In genomic region chr4:26779674-26780073, GRCh38 we compare ENCODE assay signal across 13 cellular contexts.
DNase-seq lines count a peak whose midpoint lies in the region; ATAC-seq and TF ChIP-seq lines count a peak whose summit lies in the region.
"Had no signal": no experiment of that assay in that cellular context is flagged by ENCODE, and none has a peak within 500 bp of the region (broad histone marks: within the 10 kb centered on the region; RNA-seq: fewer than 3 reads in every experiment).

No MANE protein-coding gene starts in this region.

- ATAC-seq in right cardiac atrium (peak; percentile 90 to 94), HG02938 (IDR thresholded peaks at IDR 0.05; ENCODE audit: unreplicated experiment) (no peak)

- peak overlapping the region; percentile 66 for H3K4me2 ChIP-seq in BLaER1

- H3K27me3 ChIP-seq in BLaER1 (no peaks in the 10 kb centered on the region), right cardiac atrium (ENCODE audit: control insufficient read depth, insufficient read depth) (no peaks in the 10 kb centered on the region)

- no peak for TF ChIP-seq CTCF in NB4 (IDR thresholded peaks at IDR 0.05; ENCODE audit: low read depth, low read length)
- TF ChIP-seq CTCF in astrocyte of the spinal cord (IDR thresholded peaks at IDR 0.05; ENCODE audit: low read depth, low read length) = no peak

- in situ Hi-C loops in astrocyte of the spinal cord (cut with HindIII; ENCODE audit: low sequenced_read_pairs) = no loop called here

- H3K9ac ChIP-seq in BLaER1 = no peak overlapping the region

- WGBS in right cardiac atrium = 55% methylated on average over 2 of the region's 2 CpGs

- no peak overlapping the region for H3K4me3 ChIP-seq in BLaER1
- H3K4me3 ChIP-seq in NB4 (ENCODE audit: low read depth, low read length) = no peak overlapping the region
- H3K4me3 ChIP-seq in astrocyte of the spinal cord (ENCODE audit: low read depth, low read length) = no peak overlapping the region
- H3K4me3 ChIP-seq in right cardiac atrium (ENCODE audit: low read length) = no peak overlapping the region

- no peak for TF ChIP-seq POLR2A in NB4 (IDR thresholded peaks at IDR 0.05; ENCODE audit: extremely low read depth, insufficient read length)

- peaks cover 47% of the 10 kb centered on the region for H3K4me1 ChIP-seq in BLaER1
- H3K4me1 ChIP-seq in right cardiac atrium (ENCODE audit: control insufficient read depth, insufficient read depth, low read length) = peaks cover 4% of the 10 kb centered on the region

- H3K36me3 ChIP-seq in BLaER1 = peaks cover 9% of the 10 kb centered on the region

- H3K9me3 ChIP-seq in BLaER1 = peaks cover 40% of the 10 kb centered on the region
- no peaks in the 10 kb centered on the region for H3K9me3 ChIP-seq in right cardiac atrium (ENCODE audit: control insufficient read depth, low read length)

- intact Hi-C loops in right cardiac atrium (cut with DNase I) = loop anchor here in 1 of 4 donors (10.0 kb wide), 1 partner anchor 235 kb away; no protein-coding TSS in a partner anchor

- peak overlapping the region; percentile 66 for H3K27ac ChIP-seq in BLaER1
- peak overlapping the region; percentile 32 for H3K27ac ChIP-seq in right cardiac atrium (ENCODE audit: low read length)
- H3K27ac ChIP-seq: VCaP had no signal

- no peaks in the 10 kb centered on the region for H4K20me1 ChIP-seq in BLaER1

- DNase-seq in NB4 (ENCODE audit: low read depth) (peak; percentile 20), astrocyte of the spinal cord (ENCODE audit: low read depth, low spot score) (peak; percentile 55), right cardiac atrium (peak; percentile 34 to 65 (median 61)), middle frontal gyrus (ENCODE audit: extremely low spot score, low spot score) (no peak), NCI-H1436 treated with DMSO at 0.1 percent for 48 hours (lab: John Stamatoyannopoulos, UW) (no peak), NOMO-1 (lab: John Stamatoyannopoulos, UW; ENCODE audit: unreplicated experiment in 2 of 2) (no peak)
- DNase-seq: activated CD8-positive, alpha-beta memory T cell treated with anti-CD3 and anti-CD28 coated beads, Interleukin-2, amount 50 U/mL, for 4 hours; C1 segment of cervical spinal cord; kidney; stimulated activated CD8-positive, alpha-beta memory T cell treated with anti-CD3 and anti-CD28 coated beads, Interleukin-4, amount 100 ng/mL, for 48 hours had no signal

Comparison
In these comparisons a context has a peak if more than half of its experiments do, and no peak if none do; other contexts are left out.
1. DNase-seq: peak in NB4 (single experiment), astrocyte of the spinal cord (single experiment) and right cardiac atrium (3 of 3); none in middle frontal gyrus (single experiment), NCI-H1436 treated with DMSO at 0.1 percent for 48 hours (single experiment) and NOMO-1 (0 of 2).